In genomic region chr19:19192910-19193423, GRCh38 we compare ENCODE assay signal across 8 cellular contexts. TPM values are rescaled to one million over a fixed set of nuclear protein-coding genes. Genes with fewer than 3 reads are reported as not detected.
DNase-seq lines count a peak whose midpoint lies in the region; ATAC-seq lines count a peak whose summit lies in the region.

No MANE protein-coding gene starts in this region.

- no peaks in the 10 kb centered on the region for H3K27me3 ChIP-seq in stomach smooth muscle (ENCODE audit: control insufficient read depth in 1 of 2, insufficient read depth in 2 of 2, low read length in 2 of 2)

- no peak for DNase-seq in activated naive CD4-positive, alpha-beta T cell treated with anti-CD3 and anti-CD28 coated beads, Interleukin-2, amount 10 ng/mL, durations not matched to agents 7 days and 5 days
- no peak for DNase-seq in activated naive CD4-positive, alpha-beta T cell treated with Interleukin-2 at 50 U/mL for 16 hours
- DNase-seq in activated CD4-positive, alpha-beta memory T cell treated with anti-CD3 and anti-CD28 coated beads, Interleukin-2, amount 10 ng/mL, durations not matched to agents 7 days and 5 days: no peak
- DNase-seq in activated CD4-positive, alpha-beta T cell treated with anti-CD3 and anti-CD28 coated beads for 48 hours: no peak

- peak overlapping the region; percentile 99 for H3K4me3 Mint-ChIP-seq in activated naive CD4-positive, alpha-beta T cell treated with anti-CD3 and anti-CD28 coated beads, Interleukin-2, amount 10 ng/mL, durations not matched to agents 7 days and 5 days
- peak overlapping the region; percentile 98 for H3K4me3 Mint-ChIP-seq in activated CD4-positive, alpha-beta memory T cell treated with anti-CD3 and anti-CD28 coated beads, Interleukin-2, amount 10 ng/mL, durations not matched to agents 7 days and 5 days

- H3K9ac ChIP-seq in stomach smooth muscle (ENCODE audit: low read length in 2 of 2): peak overlapping the region; percentile 80 to 88

- H3K4me1 Mint-ChIP-seq in activated naive CD4-positive, alpha-beta T cell treated with anti-CD3 and anti-CD28 coated beads, Interleukin-2, amount 10 ng/mL, durations not matched to agents 7 days and 5 days: peaks cover 54% of the 10 kb centered on the region
- peaks cover 48% of the 10 kb centered on the region for H3K4me1 Mint-ChIP-seq in activated CD4-positive, alpha-beta memory T cell treated with anti-CD3 and anti-CD28 coated beads, Interleukin-2, amount 10 ng/mL, durations not matched to agents 7 days and 5 days

- H3K27ac Mint-ChIP-seq in activated naive CD4-positive, alpha-beta T cell treated with anti-CD3 and anti-CD28 coated beads, Interleukin-2, amount 10 ng/mL, durations not matched to agents 7 days and 5 days: peak overlapping the region; percentile 98
- H3K27ac Mint-ChIP-seq in activated CD4-positive, alpha-beta memory T cell treated with anti-CD3 and anti-CD28 coated beads, Interleukin-2, amount 10 ng/mL, durations not matched to agents 7 days and 5 days: peak overlapping the region; percentile 99

- no peak for ATAC-seq in HG03135 (IDR thresholded peaks at IDR 0.05; ENCODE audit: unreplicated experiment)
- no peak for ATAC-seq in HG03139 (IDR thresholded peaks at IDR 0.05; ENCODE audit: unreplicated experiment)

- H3K36me3 ChIP-seq in stomach smooth muscle (ENCODE audit: control insufficient read depth in 2 of 2, insufficient read depth in 2 of 2, low read length in 2 of 2): peaks cover 7 to 10% of the 10 kb centered on the region in 2 donors

- no peaks in the 10 kb centered on the region for H3K9me3 Mint-ChIP-seq in activated naive CD4-positive, alpha-beta T cell treated with anti-CD3 and anti-CD28 coated beads, Interleukin-2, amount 10 ng/mL, durations not matched to agents 7 days and 5 days
- H3K9me3 Mint-ChIP-seq in activated CD4-positive, alpha-beta memory T cell treated with anti-CD3 and anti-CD28 coated beads, Interleukin-2, amount 10 ng/mL, durations not matched to agents 7 days and 5 days: no peaks in the 10 kb centered on the region

- H3K27ac ChIP-seq in stomach smooth muscle (ENCODE audit: low read length): peak overlapping the region; percentile 99

- H3K9me3 ChIP-seq in stomach smooth muscle (ENCODE audit: control insufficient read depth in 2 of 2, low read length in 2 of 2): no peaks in the 10 kb centered on the region

- H3K27me3 Mint-ChIP-seq in activated naive CD4-positive, alpha-beta T cell treated with anti-CD3 and anti-CD28 coated beads, Interleukin-2, amount 10 ng/mL, durations not matched to agents 7 days and 5 days: no peaks in the 10 kb centered on the region
- no peaks in the 10 kb centered on the region for H3K27me3 Mint-ChIP-seq in activated CD4-positive, alpha-beta memory T cell treated with anti-CD3 and anti-CD28 coated beads, Interleukin-2, amount 10 ng/mL, durations not matched to agents 7 days and 5 days

- CTCF ChIA-PET in activated naive CD4-positive, alpha-beta T cell treated with anti-CD3 and anti-CD28 coated beads, Interleukin-2, amount 10 ng/mL, durations not matched to agents 7 days and 5 days (lab: Charles Lee): interaction anchor here (0.8 to 1.5 kb wide), 3 partner anchors 9 to 33 kb away, joined by 3 read pairs; no protein-coding TSS in a partner anchor
- CTCF ChIA-PET in activated CD4-positive, alpha-beta memory T cell treated with anti-CD3 and anti-CD28 coated beads, Interleukin-2, amount 10 ng/mL, durations not matched to agents 7 days and 5 days (lab: Charles Lee): interaction anchor here (0.7 to 3.3 kb wide), 8 partner anchors 9 to 274 kb away, joined by 3 to 9 read pairs (median 6); partner anchors contain the start of genes COPE, DDX49, GATAD2A and NR2C2AP

- POLR2A ChIA-PET in activated CD4-positive, alpha-beta memory T cell treated with anti-CD3 and anti-CD28 coated beads, Interleukin-2, amount 10 ng/mL, durations not matched to agents 7 days and 5 days (lab: Charles Lee): interaction anchor here (0.9 to 5.1 kb wide), 8 partner anchors 11 to 470 kb away, joined by 3 to 102 read pairs (median 4); partner anchors contain the start of genes ATP13A1 and NR2C2AP

- H3K4me3 ChIP-seq in iPS-11a (ENCODE audit: low read depth, low read length): peak overlapping the region; percentile 74
- peak overlapping the region; percentile 98 to 99 for H3K4me3 ChIP-seq in stomach smooth muscle (ENCODE audit: low read length in 2 of 2)

- peaks cover 35% of the 10 kb centered on the region for H3K4me1 ChIP-seq in stomach smooth muscle (ENCODE audit: control insufficient read depth, insufficient read depth, low read length)

- peaks cover 22% of the 10 kb centered on the region for H3K36me3 Mint-ChIP-seq in activated naive CD4-positive, alpha-beta T cell treated with anti-CD3 and anti-CD28 coated beads, Interleukin-2, amount 10 ng/mL, durations not matched to agents 7 days and 5 days
- peaks cover 34% of the 10 kb centered on the region for H3K36me3 Mint-ChIP-seq in activated CD4-positive, alpha-beta memory T cell treated with anti-CD3 and anti-CD28 coated beads, Interleukin-2, amount 10 ng/mL, durations not matched to agents 7 days and 5 days (ENCODE audit: low read depth)

RNA-seq across cellular contexts. Expression of gene RFXANK, which starts 0.9 kb away (rescaled TPM):
- total RNA-seq in activated CD4-positive, alpha-beta memory T cell treated with anti-CD3 and anti-CD28 coated beads, Interleukin-2, amount 10 ng/mL, durations not matched to agents 7 days and 5 days: 100 to 1,000 TPM; 100 to 102 TPM

RNA-seq across cellular contexts. Expression of gene BORCS8, which starts 1.0 kb away (rescaled TPM):
- 10 to 100 TPM; 28.5 to 29.0 TPM for total RNA-seq in activated CD4-positive, alpha-beta memory T cell treated with anti-CD3 and anti-CD28 coated beads, Interleukin-2, amount 10 ng/mL, durations not matched to agents 7 days and 5 days

RNA-seq across cellular contexts. Expression of gene NR2C2AP, which starts 10.2 kb away (rescaled TPM):
- 10 to 100 TPM; 25.8 to 25.9 TPM for total RNA-seq in activated CD4-positive, alpha-beta memory T cell treated with anti-CD3 and anti-CD28 coated beads, Interleukin-2, amount 10 ng/mL, durations not matched to agents 7 days and 5 days

RNA-seq across cellular contexts. Expression of gene NCAN, which starts 18.8 kb away (rescaled TPM):
- not detected for total RNA-seq in activated CD4-positive, alpha-beta memory T cell treated with anti-CD3 and anti-CD28 coated beads, Interleukin-2, amount 10 ng/mL, durations not matched to agents 7 days and 5 days

RNA-seq across cellular contexts. Expression of gene MEF2B, which starts 22.9 kb away (rescaled TPM):
- 1 to 10 TPM; 1.6 to 5.4 TPM for total RNA-seq in activated CD4-positive, alpha-beta memory T cell treated with anti-CD3 and anti-CD28 coated beads, Interleukin-2, amount 10 ng/mL, durations not matched to agents 7 days and 5 days
